Comparison of ENCODE assay signal across 10 cellular contexts in the genomic region with DNA sequence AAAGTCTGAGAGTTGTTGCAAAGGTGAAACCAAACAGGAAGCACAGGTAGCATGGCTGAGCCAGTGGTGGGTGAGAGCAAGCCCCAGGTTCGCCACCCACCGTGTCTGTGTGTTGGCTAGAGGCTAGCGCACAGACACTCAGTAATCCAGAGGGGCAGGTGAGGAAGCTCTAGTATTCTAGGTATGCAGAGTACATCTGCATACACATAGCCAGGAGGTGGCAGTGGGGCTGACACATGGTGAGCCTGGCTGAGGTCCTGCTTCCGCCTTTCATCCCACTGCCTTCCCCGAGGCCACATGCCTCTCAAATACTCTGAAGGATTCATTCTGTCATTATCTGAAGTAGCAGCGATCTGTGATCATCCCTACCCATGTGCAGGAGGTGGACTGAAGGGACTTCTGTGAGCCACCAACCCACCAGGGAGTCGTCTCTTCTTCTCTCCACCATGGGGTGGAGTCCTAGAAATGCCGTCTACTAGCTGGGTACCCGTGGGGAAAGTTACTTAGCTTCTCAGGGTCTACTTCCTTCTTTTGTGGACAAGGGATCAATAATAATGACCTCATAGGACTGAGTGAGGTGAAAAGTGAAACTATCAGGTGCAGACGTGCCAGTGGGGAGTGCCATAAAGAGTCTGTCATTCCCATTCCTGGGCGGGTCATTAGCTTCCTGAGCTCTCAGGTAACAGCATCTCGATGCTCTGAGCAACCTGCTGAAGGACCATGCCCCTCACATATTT. TPM values are rescaled to one million over a fixed set of nuclear protein-coding genes. Genes with fewer than 3 reads are reported as not detected.
DNase-seq lines count a peak whose midpoint lies in the region; ATAC-seq and TF ChIP-seq lines count a peak whose summit lies in the region.
"Had no signal": no experiment of that assay in that cellular context is flagged by ENCODE, and none has a peak within 500 bp of the region (broad histone marks: within the 10 kb centered on the region; RNA-seq: fewer than 3 reads in every experiment).

No MANE protein-coding gene starts in this region.

- H3K4me3 ChIP-seq in naive thymus-derived CD4-positive, alpha-beta T cell (ENCODE audit: low read length), result no peak overlapping the region
- H3K4me3 ChIP-seq in tibial nerve, result no peak overlapping the region
- H3K4me3 ChIP-seq: A549 had no signal

- H3K36me3 ChIP-seq in naive thymus-derived CD4-positive, alpha-beta T cell (ENCODE audit: control insufficient read depth in 2 of 3, insufficient read depth in 3 of 3, low read length in 3 of 3), result peaks cover 3 to 79% (median 16%) of the 10 kb centered on the region in 3 experiments
- peaks cover 0 to 92% (median 16%) of the 10 kb centered on the region in 3 donors for H3K36me3 ChIP-seq in tibial nerve

- TF ChIP-seq CTCF in glutamatergic neuron (IDR thresholded peaks at IDR 0.05; ENCODE audit: partially characterized antibody, unreplicated experiment) (no peak), tibial nerve (IDR thresholded peaks at IDR 0.05) (no peak)

- H3K4me3 Mint-ChIP-seq in naive thymus-derived CD4-positive, alpha-beta T cell, result peak overlapping the region in 2 of 10 donors; percentile 2 to 59
- H3K4me3 Mint-ChIP-seq in glutamatergic neuron (ENCODE audit: unreplicated experiment), result no peak overlapping the region

- no peaks in the 10 kb centered on the region for H3K9me3 Mint-ChIP-seq in naive thymus-derived CD4-positive, alpha-beta T cell
- H3K9me3 Mint-ChIP-seq in glutamatergic neuron (ENCODE audit: unreplicated experiment), result peaks cover 2% of the 10 kb centered on the region

- H3K36me3 Mint-ChIP-seq in naive thymus-derived CD4-positive, alpha-beta T cell, result peaks cover 19 to 77% (median 31%) of the 10 kb centered on the region in 5 donors
- no peaks in the 10 kb centered on the region for H3K36me3 Mint-ChIP-seq in glutamatergic neuron (ENCODE audit: unreplicated experiment)

- POLR2A ChIA-PET in naive thymus-derived CD4-positive, alpha-beta T cell (lab: Charles Lee), result interaction anchor here (0.6 to 2.0 kb wide), 11 partner anchors 8 to 90 kb away, joined by 3 to 11 read pairs (median 3); a partner anchor contains a TSS

- H3K27me3 Mint-ChIP-seq in naive thymus-derived CD4-positive, alpha-beta T cell, result no peaks in the 10 kb centered on the region
- peaks cover 3% of the 10 kb centered on the region for H3K27me3 Mint-ChIP-seq in glutamatergic neuron (ENCODE audit: unreplicated experiment)

- peaks cover 17 to 70% (median 31%) of the 10 kb centered on the region in 7 donors for H3K4me1 Mint-ChIP-seq in naive thymus-derived CD4-positive, alpha-beta T cell
- H3K4me1 Mint-ChIP-seq in glutamatergic neuron (ENCODE audit: low read depth, unreplicated experiment), result peaks cover 3% of the 10 kb centered on the region

- ATAC-seq in HG02571 (IDR thresholded peaks at IDR 0.05; ENCODE audit: unreplicated experiment) (peak; percentile 62), GM21526 (IDR thresholded peaks at IDR 0.05; ENCODE audit: low FRiP score, unreplicated experiment) (no peak)
- peak; percentile 37 for ATAC-seq in naive thymus-derived CD4-positive, alpha-beta T cell

- intact Hi-C loops in naive thymus-derived CD4-positive, alpha-beta T cell (cut with micrococcal nuclease), result no loop called here

- DNase-seq in NCI-H748 (lab: John Stamatoyannopoulos, UW; ENCODE audit: unreplicated experiment), result peak; percentile 18
- DNase-seq in NCI-H748 treated with DMSO at 0.1 percent for 48 hours (lab: John Stamatoyannopoulos, UW), result no peak
- peak; percentile 9 for DNase-seq in NCI-H69 (lab: John Stamatoyannopoulos, UW)
- DNase-seq in naive thymus-derived CD4-positive, alpha-beta T cell, result no peak
- no peak for DNase-seq in glutamatergic neuron
- no peak for DNase-seq in tibial nerve (ENCODE audit: low spot score in 2 of 2)
- DNase-seq: stimulated activated naive CD4-positive, alpha-beta T cell had no signal

- no peak overlapping the region for H3K27ac ChIP-seq in naive thymus-derived CD4-positive, alpha-beta T cell (ENCODE audit: low read depth, low read length)
- H3K27ac ChIP-seq in tibial nerve, result no peak overlapping the region

- CTCF ChIA-PET in naive thymus-derived CD4-positive, alpha-beta T cell (lab: Charles Lee), result interaction anchor here (0.7 to 3.0 kb wide), 8 partner anchors 7 to 139 kb away, joined by 3 to 13 read pairs (median 5); a partner anchor contains a TSS

- no peak for TF ChIP-seq POLR2A in tibial nerve (IDR thresholded peaks at IDR 0.05)

- 75 to 76% methylated on average over 12 of the region's 12 CpGs for WGBS in tibial nerve, 2 donors

- peak overlapping the region; percentile 24 to 88 (median 79) for H3K27ac Mint-ChIP-seq in naive thymus-derived CD4-positive, alpha-beta T cell
- no peak overlapping the region for H3K27ac Mint-ChIP-seq in glutamatergic neuron (ENCODE audit: unreplicated experiment)

- no peak for TF ChIP-seq EP300 in tibial nerve (IDR thresholded peaks at IDR 0.05)

- H3K27me3 ChIP-seq in naive thymus-derived CD4-positive, alpha-beta T cell (ENCODE audit: control insufficient read depth in 2 of 2, insufficient read depth in 2 of 2, low read length in 2 of 2), result no peaks in the 10 kb centered on the region
- no peaks in the 10 kb centered on the region for H3K27me3 ChIP-seq in tibial nerve

- H3K4me1 ChIP-seq in naive thymus-derived CD4-positive, alpha-beta T cell (ENCODE audit: control insufficient read depth in 2 of 2, insufficient read depth in 2 of 2, low read length in 2 of 2), result peaks cover 19 to 48% of the 10 kb centered on the region in 2 donors
- H3K4me1 ChIP-seq in tibial nerve, result no peaks in the 10 kb centered on the region

- no peaks in the 10 kb centered on the region for H3K9me3 ChIP-seq in naive thymus-derived CD4-positive, alpha-beta T cell (ENCODE audit: control insufficient read depth in 2 of 3, low read length in 3 of 3)
- no peaks in the 10 kb centered on the region for H3K9me3 ChIP-seq in tibial nerve
- H3K9me3 ChIP-seq: A549 had no signal

RNA-seq across cellular contexts. Expression of a gene that starts 36.0 kb away (rescaled TPM):
- total RNA-seq in naive thymus-derived CD4-positive, alpha-beta T cell, result 100 to 1,000 TPM in 2 of 5 experiments, 10 to 100 TPM in 3; 60.9 to 132 (median 92.3) TPM
- 100 to 1,000 TPM; 400 to 414 TPM for polyA plus RNA-seq in naive thymus-derived CD4-positive, alpha-beta T cell
- total RNA-seq in glutamatergic neuron (ENCODE audit: unreplicated experiment), result not detected
- 10 to 100 TPM; 18.0 to 95.1 (median 36.3) TPM for total RNA-seq in tibial nerve
- polyA plus RNA-seq: A549 had no signal

RNA-seq across cellular contexts. Expression of a gene that starts 58.3 kb away (rescaled TPM):
- total RNA-seq in naive thymus-derived CD4-positive, alpha-beta T cell, result 1 to 10 TPM in 1 of 5 experiments, under 1 TPM in 2, not detected in 2; 0.29 to 2.8 (median 0.40) TPM
- polyA plus RNA-seq in naive thymus-derived CD4-positive, alpha-beta T cell, result 1 to 10 TPM; 5.5 to 6.0 TPM
- not detected for total RNA-seq in glutamatergic neuron (ENCODE audit: unreplicated experiment)
- total RNA-seq in tibial nerve, result 1 to 10 TPM in 1 of 4 donors, under 1 TPM in 2, not detected in 1; 0.20 to 1.3 (median 0.63) TPM

Comparison
In these comparisons a context has a peak if more than half of its experiments do, and no peak if none do; other contexts are left out.
1. DNase-seq: peak in NCI-H748 (single experiment) and NCI-H69 (single experiment); none in NCI-H748 treated with DMSO at 0.1 percent for 48 hours (single experiment), naive thymus-derived CD4-positive, alpha-beta T cell (0 of 9), glutamatergic neuron (single experiment) and tibial nerve (0 of 2).
2. RNA of a gene that starts 36.0 kb away (total RNA-seq): 60.9 to 132 TPM in naive thymus-derived CD4-positive, alpha-beta T cell and 18.0 to 95.1 TPM in tibial nerve; not detected in glutamatergic neuron (single experiment); every median in the first group is over 10 times any median in the second.